Comparison of ENCODE assay signal across 9 cellular contexts in genomic region chr11:75142714-75143419, GRCh38. TPM values are rescaled to one million over a fixed set of nuclear protein-coding genes. Genes with fewer than 3 reads are reported as not detected.
DNase-seq lines count a peak whose midpoint lies in the region; ATAC-seq and TF ChIP-seq lines count a peak whose summit lies in the region.
"Had no signal": no experiment of that assay in that cellular context is flagged by ENCODE, and none has a peak within 500 bp of the region (broad histone marks: within the 10 kb centered on the region; RNA-seq: fewer than 3 reads in every experiment).

No MANE protein-coding gene starts in this region.

- peak; percentile 21 to 54 for DNase-seq in NCI-H2081 (lab: John Stamatoyannopoulos, UW)
- no peak for DNase-seq in NCI-H2081 treated with DMSO at 0.1 percent for 48 hours (lab: John Stamatoyannopoulos, UW)
- DNase-seq in RWPE1 (ENCODE audit: low spot score) = peak; percentile 96
- peak; percentile 76 for DNase-seq in activated T-helper 1 cell treated with anti-CD3 and anti-CD28 coated beads, Interleukin-12 subunit alpha, Interleukin-12 subunit beta, Interleukin-2, Interleukin-4 antibody, amounts not matched to agents 30 ng/mL and 10 ng/mL and 1 ng/mL, durations not matched to agents 14 hours and 24 hours and 36 hours (ENCODE audit: low spot score)
- peak; percentile 94 for DNase-seq in fibroblast of pulmonary artery (ENCODE audit: low read depth)
- peak; percentile 89 for DNase-seq in non-pigmented ciliary epithelial cell (ENCODE audit: low read depth)

- peaks cover 11% of the 10 kb centered on the region for H3K27me3 Mint-ChIP-seq in activated T-helper 1 cell treated with anti-CD3 and anti-CD28 coated beads, Interleukin-12 subunit alpha, Interleukin-12 subunit beta, Interleukin-2, Interleukin-4 antibody, amounts not matched to agents 30 ng/mL and 10 ng/mL and 1 ng/mL, durations not matched to agents 14 hours and 24 hours and 36 hours (ENCODE audit: insufficient read depth)

- intact Hi-C loops in activated T-helper 1 cell treated with anti-CD3 and anti-CD28 coated beads, Interleukin-12 subunit alpha, Interleukin-12 subunit beta, Interleukin-2, Interleukin-4 antibody, amounts not matched to agents 30 ng/mL and 10 ng/mL and 1 ng/mL, durations not matched to agents 14 hours and 24 hours and 36 hours (cut with micrococcal nuclease) = loop anchor here (1.0 to 10.0 kb wide), 8 partner anchors 72 to 551 kb away; partner anchors contain the start of genes POLD3, SPCS2 and XRRA1

- H3K36me3 Mint-ChIP-seq in activated T-helper 1 cell treated with anti-CD3 and anti-CD28 coated beads, Interleukin-12 subunit alpha, Interleukin-12 subunit beta, Interleukin-2, Interleukin-4 antibody, amounts not matched to agents 30 ng/mL and 10 ng/mL and 1 ng/mL, durations not matched to agents 14 hours and 24 hours and 36 hours (ENCODE audit: low read depth) = peaks cover 2% of the 10 kb centered on the region

- H3K27ac ChIP-seq in RWPE1 (peak overlapping the region; percentile 67), temporal lobe (ENCODE audit: low read depth, low read length) (peak overlapping the region; percentile 63)

- peak; percentile 81 for ATAC-seq in HG03432 (IDR thresholded peaks at IDR 0.05; ENCODE audit: unreplicated experiment)

- H3K4me1 Mint-ChIP-seq in activated T-helper 1 cell treated with anti-CD3 and anti-CD28 coated beads, Interleukin-12 subunit alpha, Interleukin-12 subunit beta, Interleukin-2, Interleukin-4 antibody, amounts not matched to agents 30 ng/mL and 10 ng/mL and 1 ng/mL, durations not matched to agents 14 hours and 24 hours and 36 hours (ENCODE audit: low read depth) = peaks cover 63% of the 10 kb centered on the region

- CTCF ChIA-PET in RWPE1 (lab: Yijun Ruan, JAX) = interaction anchor here (0.6 to 3.5 kb wide), 3 partner anchors 62 to 116 kb away, joined by 4 to 22 read pairs (median 11); partner anchors contain the start of gene TPBGL

- H3K9me3 Mint-ChIP-seq in activated T-helper 1 cell treated with anti-CD3 and anti-CD28 coated beads, Interleukin-12 subunit alpha, Interleukin-12 subunit beta, Interleukin-2, Interleukin-4 antibody, amounts not matched to agents 30 ng/mL and 10 ng/mL and 1 ng/mL, durations not matched to agents 14 hours and 24 hours and 36 hours = no peaks in the 10 kb centered on the region

- peak overlapping the region; percentile 63 for H3K4me3 Mint-ChIP-seq in activated T-helper 1 cell treated with anti-CD3 and anti-CD28 coated beads, Interleukin-12 subunit alpha, Interleukin-12 subunit beta, Interleukin-2, Interleukin-4 antibody, amounts not matched to agents 30 ng/mL and 10 ng/mL and 1 ng/mL, durations not matched to agents 14 hours and 24 hours and 36 hours

- POLR2A ChIA-PET in RWPE1 (lab: Yijun Ruan, JAX; ENCODE audit: low non-redundant PET) = no interaction called here

- TF ChIP-seq CTCF in RWPE1 (conservative IDR thresholded peaks at IDR 0.05; ENCODE audit: low read depth) = no peak
- TF ChIP-seq CTCF in fibroblast of pulmonary artery (IDR thresholded peaks at IDR 0.05; ENCODE audit: low read length, missing control alignments) = no peak

- peak overlapping the region; percentile 88 for H3K27ac Mint-ChIP-seq in activated T-helper 1 cell treated with anti-CD3 and anti-CD28 coated beads, Interleukin-12 subunit alpha, Interleukin-12 subunit beta, Interleukin-2, Interleukin-4 antibody, amounts not matched to agents 30 ng/mL and 10 ng/mL and 1 ng/mL, durations not matched to agents 14 hours and 24 hours and 36 hours

- no peak overlapping the region for H3K4me3 ChIP-seq in fibroblast of pulmonary artery (replicated peaks; ENCODE audit: low read depth, low read length)

RNA-seq across cellular contexts. Expression of gene SLCO2B1, which starts 8.0 kb away (rescaled TPM):
- total RNA-seq in activated T-helper 1 cell treated with anti-CD3 and anti-CD28 coated beads, Interleukin-12 subunit alpha, Interleukin-12 subunit beta, Interleukin-2, Interleukin-4 antibody, amounts not matched to agents 30 ng/mL and 10 ng/mL and 1 ng/mL, durations not matched to agents 14 hours and 24 hours and 36 hours = not detected in 2 replicates
- total RNA-seq in temporal lobe = 10.3 TPM

RNA-seq across cellular contexts. Expression of gene OR2AT4, which starts 46.2 kb away (rescaled TPM):
- total RNA-seq in activated T-helper 1 cell treated with anti-CD3 and anti-CD28 coated beads, Interleukin-12 subunit alpha, Interleukin-12 subunit beta, Interleukin-2, Interleukin-4 antibody, amounts not matched to agents 30 ng/mL and 10 ng/mL and 1 ng/mL, durations not matched to agents 14 hours and 24 hours and 36 hours = not detected in 2 replicates
- not detected for total RNA-seq in temporal lobe
- total RNA-seq: Caco-2 had no signal

Comparison
In these comparisons a context has a peak if more than half of its experiments do, and no peak if none do; other contexts are left out.
1. RNA of gene SLCO2B1, which starts 8.0 kb away (total RNA-seq): 10.3 TPM in temporal lobe (single experiment); not detected in activated T-helper 1 cell treated with anti-CD3 and anti-CD28 coated beads, Interleukin-12 subunit alpha, Interleukin-12 subunit beta, Interleukin-2, Interleukin-4 antibody, amounts not matched to agents 30 ng/mL and 10 ng/mL and 1 ng/mL, durations not matched to agents 14 hours and 24 hours and 36 hours; every median in the first group is over 10 times any median in the second.